Comparison of ENCODE assay signal across 1 cellular context in the genomic region with DNA sequence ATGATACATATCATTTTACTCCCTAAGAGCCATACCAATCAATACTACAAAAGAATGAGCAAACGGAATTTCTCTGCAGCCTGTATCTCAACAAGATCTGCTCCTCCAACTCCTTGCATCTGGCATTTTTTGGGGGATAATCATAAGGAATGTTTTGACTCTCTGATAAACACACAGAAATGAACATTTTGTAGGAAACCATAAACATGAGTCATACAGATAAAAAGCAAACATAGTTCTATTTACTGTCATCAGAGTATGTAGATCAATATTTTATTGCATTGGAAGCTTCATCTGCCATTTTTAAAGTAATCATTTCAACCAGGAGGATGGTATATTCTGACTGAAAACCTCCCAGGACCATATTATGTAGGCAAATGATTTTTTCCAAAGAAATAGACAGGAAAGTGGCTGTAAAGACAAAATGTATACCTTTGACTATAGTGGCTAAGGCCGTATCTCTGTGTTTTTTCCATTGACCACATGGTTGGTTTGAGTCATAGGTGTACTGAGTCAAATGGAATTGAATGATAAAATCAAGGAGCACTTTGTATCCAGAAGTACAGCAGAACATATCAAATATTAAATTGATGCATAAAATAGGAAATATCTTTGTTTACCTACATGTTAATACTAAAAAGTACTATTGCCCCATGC.
TF ChIP-seq lines count a peak whose summit lies in the region.

No MANE protein-coding gene starts in this region.

TF ChIP-seq in IMR-90, 13 proteins besides CTCF, POLR2A, EP300 and RAD21:
- TF ChIP-seq FOS (IDR thresholded peaks at IDR 0.05; ENCODE audit: low read depth, low read length), result peak; percentile 69
- no peak for TF ChIP-seq RFX5 (IDR thresholded peaks at IDR 0.05; ENCODE audit: low read depth, low read length)
- TF ChIP-seq BHLHE40 (IDR thresholded peaks at IDR 0.05; ENCODE audit: low read depth, low read length), result no peak
- no peak for TF ChIP-seq RCOR1 (IDR thresholded peaks at IDR 0.05; ENCODE audit: insufficient replicate concordance, low read length)
- TF ChIP-seq CEBPB (IDR thresholded peaks at IDR 0.05; ENCODE audit: low read depth, low read length), result no peak
- TF ChIP-seq MAFK (IDR thresholded peaks at IDR 0.05; ENCODE audit: low read depth, low read length), result no peak
- no peak for TF ChIP-seq CHD1 (IDR thresholded peaks at IDR 0.05; ENCODE audit: low read depth, low read length)
- TF ChIP-seq, protein P1, sequence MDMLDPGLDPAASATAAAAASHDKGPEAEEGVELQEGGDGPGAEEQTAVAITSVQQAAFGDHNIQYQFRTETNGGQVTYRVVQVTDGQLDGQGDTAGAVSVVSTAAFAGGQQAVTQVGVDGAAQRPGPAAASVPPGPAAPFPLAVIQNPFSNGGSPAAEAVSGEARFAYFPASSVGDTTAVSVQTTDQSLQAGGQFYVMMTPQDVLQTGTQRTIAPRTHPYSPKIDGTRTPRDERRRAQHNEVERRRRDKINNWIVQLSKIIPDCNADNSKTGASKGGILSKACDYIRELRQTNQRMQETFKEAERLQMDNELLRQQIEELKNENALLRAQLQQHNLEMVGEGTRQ (IDR thresholded peaks at IDR 0.05; ENCODE audit: low read depth, low read length), result peak; percentile 31; the same call in 1 of the 2 replicates
